ENCODE assay signal across 25 cellular contexts in genomic region chr22:45848904-45849303, GRCh38.
DNase-seq lines count a peak whose midpoint lies in the region; FAIRE-seq and TF ChIP-seq lines count a peak whose summit lies in the region.
"Had no signal": no experiment of that assay in that cellular context is flagged by ENCODE, and none has a peak within 500 bp of the region (broad histone marks: within the 10 kb centered on the region; RNA-seq: fewer than 3 reads in every experiment).

No MANE protein-coding gene starts in this region.

- H3K4me1 Mint-ChIP-seq in neural crest cell, result peaks cover 42% of the 10 kb centered on the region
- H3K4me1 Mint-ChIP-seq: B cell; CD4-positive, CD25-positive, alpha-beta regulatory T cell; CD8-positive, alpha-beta memory T cell had no signal

- no peaks in the 10 kb centered on the region for H3K27me3 ChIP-seq in bronchial epithelial cell (ENCODE audit: control insufficient read depth, insufficient read depth, low read length)

- H3K27ac Mint-ChIP-seq in neural crest cell (ENCODE audit: unreplicated experiment), result no peak overlapping the region
- H3K27ac Mint-ChIP-seq: B cell; CD4-positive, CD25-positive, alpha-beta regulatory T cell had no signal

- H3K4me1 ChIP-seq in HEK293 (ENCODE audit: control insufficient read depth, insufficient read depth, low read length), result no peaks in the 10 kb centered on the region
- H3K4me1 ChIP-seq: A549 had no signal

- CTCF ChIA-PET in HEK293 (lab: Yijun Ruan, JAX), result interaction anchor here (2.0 to 2.1 kb wide), 2 partner anchors 15 to 271 kb away, joined by 6 read pairs; no protein-coding TSS in a partner anchor

- peaks cover 15% of the 10 kb centered on the region for H3K9me3 Mint-ChIP-seq in neural crest cell

- no peak overlapping the region for H3K27ac ChIP-seq in HEK293 (ENCODE audit: extremely low read depth, low read depth, low read length)
- H3K27ac ChIP-seq: A549 had no signal

- peak; percentile 32 for FAIRE-seq in bronchial epithelial cell (lab: Jason Lieb, UNC)
- FAIRE-seq: A549, GM12878, GM12892, GM18507 had no signal

- peak overlapping the region; percentile 14 for H3K4me3 Mint-ChIP-seq in neural crest cell
- H3K4me3 Mint-ChIP-seq: B cell; CD14-positive monocyte; CD4-positive, alpha-beta memory T cell; CD4-positive, CD25-positive, alpha-beta regulatory T cell; CD8-positive, alpha-beta memory T cell had no signal

- no peak for DNase-seq in bronchial epithelial cell (ENCODE audit: low read depth)
- DNase-seq in neural crest cell (ENCODE audit: low read depth, low spot score), result no peak
- no peak for DNase-seq in MV-4-11 (lab: John Stamatoyannopoulos, UW)
- no peak for DNase-seq in NK-92 treated with Interleukin-12 subunit alpha and Interleukin-12 subunit beta, amount 100 ng/mL, for 24 hours (lab: John Stamatoyannopoulos, UW)
- no peak for DNase-seq in 8988T
- DNase-seq: AML-193; C1 segment of cervical spinal cord; CD4-positive, alpha-beta memory T cell; CD4-positive, CD25-positive, alpha-beta regulatory T cell; CD8-positive, alpha-beta memory T cell; COR-L47; DMS 273 treated with DMSO at 0.1 percent for 48 hours; DMS153; DMS53; DMS79; DND-41; EL; GDM1 had no signal

- H3K27me3 Mint-ChIP-seq in neural crest cell (ENCODE audit: low read depth), result no peaks in the 10 kb centered on the region
- H3K27me3 Mint-ChIP-seq: B cell; CD4-positive, alpha-beta memory T cell; CD4-positive, CD25-positive, alpha-beta regulatory T cell; CD8-positive, alpha-beta memory T cell had no signal

- peaks cover 53% of the 10 kb centered on the region for H3K36me3 Mint-ChIP-seq in neural crest cell (ENCODE audit: low read depth)

- POLR2A ChIA-PET in HEK293 (lab: Yijun Ruan, JAX), result no interaction called here

- H3K36me3 ChIP-seq in HEK293 (ENCODE audit: control insufficient read depth in 2 of 2, insufficient read depth in 1 of 2, low read length in 2 of 2), result peaks cover 5 to 67% of the 10 kb centered on the region in 2 experiments; a peak in 2 of 3 replicates
- peaks cover 4% of the 10 kb centered on the region for H3K36me3 ChIP-seq in bronchial epithelial cell (ENCODE audit: control insufficient read depth, insufficient read depth, low read length)

- TF ChIP-seq CTCF in HEK293 (tag by site-specific recombination; IDR thresholded peaks at IDR 0.05) (no peak), bronchial epithelial cell (IDR thresholded peaks at IDR 0.05; ENCODE audit: insufficient read depth, low read length, severe bottlenecking) (no peak), neural crest cell (conservative IDR thresholded peaks at IDR 0.05) (no peak)

- no peaks in the 10 kb centered on the region for H3K9me3 ChIP-seq in HEK293 (ENCODE audit: control insufficient read depth, insufficient read depth, low read depth, low read length)

- H3K4me3 ChIP-seq in HEK293 (ENCODE audit: low read depth, low read length), result no peak overlapping the region
- no peak overlapping the region for H3K4me3 ChIP-seq in bronchial epithelial cell (ENCODE audit: low read depth, low read length)
- H3K4me3 ChIP-seq: A549, GM12878 had no signal

TF ChIP-seq in HEK293, 187 proteins besides CTCF, POLR2A, EP300 and RAD21:
- TF ChIP-seq KLF1 (tag by site-specific recombination; IDR thresholded peaks at IDR 0.05) (no peak), ZNF335 (tag by site-specific recombination; conservative IDR thresholded peaks at IDR 0.05) (no peak), PRDM1 (tag by site-specific recombination; IDR thresholded peaks at IDR 0.05) (peak; percentile 55)
TF ChIP-seq in HEK293: peak in this region for 1.
